Comparison of ENCODE assay signal across 1 cellular context in the genomic region with DNA sequence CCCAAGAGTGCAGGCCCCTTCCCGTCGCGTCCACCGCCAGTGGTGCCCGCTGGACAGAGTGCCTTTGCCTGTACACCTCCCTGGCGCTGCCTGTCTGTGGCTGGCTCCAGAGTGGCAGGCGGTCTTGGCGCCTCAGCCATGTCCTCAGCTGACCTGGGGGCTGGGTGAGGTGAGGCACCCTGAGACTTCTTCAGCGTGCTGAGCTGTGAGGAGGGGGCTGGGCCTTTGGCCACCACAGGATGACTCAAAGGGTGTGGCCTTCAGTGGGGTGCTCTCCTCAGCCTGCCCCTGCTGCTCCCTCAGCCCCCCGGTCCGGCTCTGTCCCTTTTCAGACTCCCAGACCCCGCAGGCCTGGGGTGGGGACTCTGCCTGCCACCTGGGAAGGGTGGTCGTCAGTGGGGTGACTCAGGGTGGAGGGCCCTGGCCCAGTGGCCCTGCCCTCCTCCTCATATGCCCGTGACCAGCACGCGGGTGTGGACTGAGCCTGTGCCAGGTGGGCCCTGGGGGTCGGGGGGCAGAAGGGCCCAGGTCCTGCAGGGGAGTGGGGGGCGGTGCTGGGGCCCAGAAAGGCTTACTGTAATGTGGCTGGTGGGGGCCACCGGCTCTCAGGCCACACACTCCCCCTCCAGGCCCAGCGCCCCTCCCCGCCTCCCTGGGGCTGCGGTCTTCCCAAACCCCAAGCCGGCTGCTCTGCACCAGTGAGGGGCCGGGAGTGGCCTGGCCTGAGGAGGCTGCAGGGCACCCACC.
TF ChIP-seq lines count a peak whose summit lies in the region.

No MANE protein-coding gene starts in this region.

TF ChIP-seq in K562, 482 proteins besides CTCF, POLR2A, EP300 and RAD21 (continued from another document and continues in another):
- TF ChIP-seq MEIS2 (IDR thresholded peaks at IDR 0.05; ENCODE audit: partially characterized antibody), result no peak
- no peak for TF ChIP-seq DEAF1 (CRISPR knock-in tag; IDR thresholded peaks at IDR 0.05)
- TF ChIP-seq CCNT2 (IDR thresholded peaks at IDR 0.05; ENCODE audit: borderline replicate concordance, extremely low read depth, insufficient read length, low read depth, low read length), result peak; percentile 16
- TF ChIP-seq SAP30 (IDR thresholded peaks at IDR 0.05; ENCODE audit: borderline replicate concordance, insufficient read depth, low read depth, low read length, poor library complexity, severe bottlenecking), result no peak
- no peak for TF ChIP-seq HSF4 (CRISPR knock-in tag; IDR thresholded peaks at IDR 0.05; ENCODE audit: borderline replicate concordance)
- TF ChIP-seq YY1 (IDR thresholded peaks at IDR 0.05; ENCODE audit: borderline replicate concordance in 1 of 3, control insufficient read depth in 1 of 3, extremely low read depth in 1 of 3, insufficient read depth in 3 of 3, insufficient read length in 1 of 3, insufficient replicate concordance in 2 of 3, low read depth in 1 of 3, low read length in 2 of 3), result peak in 1 of 3 experiments; percentile 11
- TF ChIP-seq ILF3 (IDR thresholded peaks at IDR 0.05; ENCODE audit: borderline replicate concordance), result no peak
- TF ChIP-seq, protein P1, sequence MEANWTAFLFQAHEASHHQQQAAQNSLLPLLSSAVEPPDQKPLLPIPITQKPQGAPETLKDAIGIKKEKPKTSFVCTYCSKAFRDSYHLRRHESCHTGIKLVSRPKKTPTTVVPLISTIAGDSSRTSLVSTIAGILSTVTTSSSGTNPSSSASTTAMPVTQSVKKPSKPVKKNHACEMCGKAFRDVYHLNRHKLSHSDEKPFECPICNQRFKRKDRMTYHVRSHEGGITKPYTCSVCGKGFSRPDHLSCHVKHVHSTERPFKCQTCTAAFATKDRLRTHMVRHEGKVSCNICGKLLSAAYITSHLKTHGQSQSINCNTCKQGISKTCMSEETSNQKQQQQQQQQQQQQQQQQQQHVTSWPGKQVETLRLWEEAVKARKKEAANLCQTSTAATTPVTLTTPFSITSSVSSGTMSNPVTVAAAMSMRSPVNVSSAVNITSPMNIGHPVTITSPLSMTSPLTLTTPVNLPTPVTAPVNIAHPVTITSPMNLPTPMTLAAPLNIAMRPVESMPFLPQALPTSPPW (CRISPR knock-in tag; IDR thresholded peaks at IDR 0.05), result 0 out of 2 replicates have a peak, but pooled peaks have one; percentile 27
- peak; percentile 65 for TF ChIP-seq ATF3 (IDR thresholded peaks at IDR 0.05)
- TF ChIP-seq ATF3 (CRISPR knock-in tag; conservative IDR thresholded peaks at IDR 0.05), result no peak
- no peak for TF ChIP-seq RBM17 (IDR thresholded peaks at IDR 0.05; ENCODE audit: borderline replicate concordance, low read depth, low read length)
- TF ChIP-seq RBFOX2 (IDR thresholded peaks at IDR 0.05; ENCODE audit: low read depth, low read length), result no peak
- TF ChIP-seq, protein P2, sequence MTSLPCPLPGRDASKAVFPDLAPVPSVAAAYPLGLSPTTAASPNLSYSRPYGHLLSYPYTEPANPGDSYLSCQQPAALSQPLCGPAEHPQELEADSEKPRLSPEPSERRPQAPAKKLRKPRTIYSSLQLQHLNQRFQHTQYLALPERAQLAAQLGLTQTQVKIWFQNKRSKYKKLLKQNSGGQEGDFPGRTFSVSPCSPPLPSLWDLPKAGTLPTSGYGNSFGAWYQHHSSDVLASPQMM (CRISPR knock-in tag; IDR thresholded peaks at IDR 0.05), result no peak
- TF ChIP-seq THAP12 (CRISPR knock-in tag; IDR thresholded peaks at IDR 0.05), result no peak
- TF ChIP-seq IRF2 (CRISPR knock-in tag; IDR thresholded peaks at IDR 0.05), result no peak
- no peak for TF ChIP-seq CC2D1A (IDR thresholded peaks at IDR 0.05)
- peak; percentile 28; the same call in 1 of the 2 replicates for TF ChIP-seq ZBTB2 (IDR thresholded peaks at IDR 0.05)
- no peak for TF ChIP-seq NFE2 (IDR thresholded peaks at IDR 0.05; ENCODE audit: low read depth)
- peak; percentile 65 for TF ChIP-seq ZBTB33 (CRISPR knock-in tag; IDR thresholded peaks at IDR 0.05)
- no peak for TF ChIP-seq DIDO1 (tag; IDR thresholded peaks at IDR 0.05; ENCODE audit: low read depth)
- TF ChIP-seq ZNF561 (CRISPR knock-in tag; conservative IDR thresholded peaks at IDR 0.05), result no peak
- TF ChIP-seq TCF3 (CRISPR knock-in tag; IDR thresholded peaks at IDR 0.05), result no peak
- no peak for TF ChIP-seq CHD7 (IDR thresholded peaks at IDR 0.05; ENCODE audit: low read depth, low read length)
- TF ChIP-seq ZBTB8A (IDR thresholded peaks at IDR 0.05; ENCODE audit: partially characterized antibody), result no peak
- no peak; the same call in 1 of the 2 replicates for TF ChIP-seq PHF8 (IDR thresholded peaks at IDR 0.05; ENCODE audit: borderline replicate concordance, low read length)
- TF ChIP-seq BACH1 (tag; IDR thresholded peaks at IDR 0.05), result no peak
